Comparison of ENCODE assay signal across 8 cellular contexts in genomic region chr6:137045221-137045789, GRCh38. TPM values are rescaled to one million over a fixed set of nuclear protein-coding genes. Genes with fewer than 3 reads are reported as not detected.
DNase-seq lines count a peak whose midpoint lies in the region; ATAC-seq and TF ChIP-seq lines count a peak whose summit lies in the region.
"Had no signal": no experiment of that assay in that cellular context is flagged by ENCODE, and none has a peak within 500 bp of the region (broad histone marks: within the 10 kb centered on the region; RNA-seq: fewer than 3 reads in every experiment).

No MANE protein-coding gene starts in this region.

- peaks cover 5% of the 10 kb centered on the region for H3K79me2 ChIP-seq in PC-3 (ENCODE audit: low read length)

- H3K4me1 ChIP-seq in ES-I3 (ENCODE audit: insufficient read depth, low read length) (no peaks in the 10 kb centered on the region), PC-3 (ENCODE audit: insufficient read depth, low read length) (0 out of 2 replicates have a peak, but pooled peaks cover 4% of the 10 kb centered on the region), prostate gland (replicated peaks) (peaks cover 4% of the 10 kb centered on the region)

- DNase-seq in PC-3 (peak; percentile 47), epithelial cell of esophagus (ENCODE audit: low read depth) (peak; percentile 19), prostate gland (ENCODE audit: low spot score) (no peak), left ventricle myocardium superior (no peak), NCI-H2107 treated with DMSO at 0.1 percent for 48 hours (lab: John Stamatoyannopoulos, UW; ENCODE audit: unreplicated experiment) (no peak)
- DNase-seq: activated gamma-delta T cell treated with Interleukin-2 at 50 U/mL for 16 hours had no signal

- H3K9ac ChIP-seq in ES-I3 (ENCODE audit: low read depth, low read length) (peak overlapping the region; percentile 82; the same call in 1 of the 2 replicates), PC-3 (ENCODE audit: low read length) (peak overlapping the region; percentile 92)

- intact Hi-C loops in PC-3 (cut with micrococcal nuclease) = no loop called here
- intact Hi-C loops in prostate gland (cut with DNase I) = no loop called here
- intact Hi-C loops in left ventricle myocardium superior (cut with micrococcal nuclease) = no loop called here

- CTCF ChIA-PET in PC-3 (lab: Charles Lee) = no interaction called here

- TSS peak; percentile 62 for BruUV-seq in PC-3 (replicated peaks; lab: Mats Ljungman, UMichigan)

- TF ChIP-seq POLR2A in prostate gland (IDR thresholded peaks at IDR 0.05) = no peak

- WGBS in prostate gland = 64% methylated on average over 7 of the region's 7 CpGs

- H2AFZ ChIP-seq in PC-3 (ENCODE audit: low read length) = peak overlapping the region; percentile 65

- ATAC-seq in PC-3 = peak; percentile 23
- no peak for ATAC-seq in HG02763 (IDR thresholded peaks at IDR 0.05; ENCODE audit: unreplicated experiment)
- ATAC-seq in left ventricle myocardium superior = no peak

- H3K9me2 ChIP-seq in PC-3 (replicated peaks; ENCODE audit: low read length) = 0 out of 2 replicates have a peak, but pooled peaks cover 3% of the 10 kb centered on the region

- no peaks in the 10 kb centered on the region for H3F3A ChIP-seq in PC-3 (ENCODE audit: low read length, unreplicated experiment)

- H3K36me3 ChIP-seq in ES-I3 (ENCODE audit: insufficient read depth, low read length) (no peaks in the 10 kb centered on the region), PC-3 (ENCODE audit: low read depth, low read length) (no peaks in the 10 kb centered on the region), prostate gland (no peaks in the 10 kb centered on the region)

- H3K9me3 ChIP-seq in ES-I3 (ENCODE audit: control insufficient read depth, insufficient read depth, low read length) (no peaks in the 10 kb centered on the region), PC-3 (ENCODE audit: low read length) (no peaks in the 10 kb centered on the region), prostate gland (no peaks in the 10 kb centered on the region)

- peak overlapping the region; percentile 75 for H3K4me2 ChIP-seq in PC-3 (ENCODE audit: low read length)

- no peaks in the 10 kb centered on the region for H4K20me1 ChIP-seq in PC-3 (ENCODE audit: low read length)

- H3K4me3 ChIP-seq in PC-3 (ENCODE audit: low read length) (peak overlapping the region; percentile 72), epithelial cell of esophagus (ENCODE audit: low read length) (no peak overlapping the region), prostate gland (peak overlapping the region in 1 of 2 donors; percentile 78)

- H3K27ac ChIP-seq in PC-3 (ENCODE audit: low read length) = peak overlapping the region; percentile 60
- peak overlapping the region; percentile 92 to 94 for H3K27ac ChIP-seq in prostate gland

- POLR2A ChIA-PET in PC-3 (lab: Charles Lee; ENCODE audit: unreplicated experiment) = no interaction called here

- H3K27me3 ChIP-seq in PC-3 (ENCODE audit: low read length) (no peaks in the 10 kb centered on the region), prostate gland (replicated peaks; ENCODE audit: insufficient read depth) (no peaks in the 10 kb centered on the region)

- TF ChIP-seq CTCF in PC-3 (conservative IDR thresholded peaks at IDR 0.05; ENCODE audit: low read depth, low read length) (no peak), epithelial cell of esophagus (IDR thresholded peaks at IDR 0.05; ENCODE audit: insufficient read depth, low read depth, low read length, missing control alignments) (no peak), prostate gland (IDR thresholded peaks at IDR 0.05) (no peak)

RNA-seq across cellular contexts. Expression of gene IL20RA, which starts 0.5 kb away (rescaled TPM):
- total RNA-seq in PC-3 (2014; rRNA removed) = 3.5 and 6.0 TPM in 2 replicates
- 10 to 100 TPM; 19.9 to 25.3 TPM for total RNA-seq in prostate gland
- total RNA-seq in left ventricle myocardium superior = 7.2 TPM

Comparison
In these comparisons a context has a peak if more than half of its experiments do, and no peak if none do; other contexts are left out.
1. DNase-seq: peak in PC-3 (single experiment) and epithelial cell of esophagus (single experiment); none in prostate gland (single experiment), left ventricle myocardium superior (single experiment) and NCI-H2107 treated with DMSO at 0.1 percent for 48 hours (single experiment).